20 cellular contexts compared by ENCODE assay signal in the genomic region with DNA sequence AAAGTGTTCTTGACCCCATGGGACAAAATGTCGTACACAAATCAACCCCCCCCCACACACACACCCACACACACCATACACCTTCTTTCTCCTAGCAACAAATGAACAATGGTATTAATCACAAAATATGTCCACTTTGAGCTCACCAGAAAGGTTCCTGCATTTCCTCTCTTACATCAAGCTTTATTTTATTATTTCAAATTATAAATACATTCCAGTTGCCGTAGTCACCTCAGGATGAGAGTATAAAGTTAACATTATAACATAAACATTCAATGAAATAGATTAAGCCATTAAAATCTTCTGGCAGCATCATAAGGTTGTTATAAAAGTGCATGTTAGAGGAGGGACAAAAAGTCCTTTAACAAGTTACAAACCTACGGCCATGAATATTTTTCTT. TPM values are rescaled to one million over a fixed set of nuclear protein-coding genes. Genes with fewer than 3 reads are reported as not detected.
DNase-seq lines count a peak whose midpoint lies in the region; TF ChIP-seq lines count a peak whose summit lies in the region.
"Had no signal": no experiment of that assay in that cellular context is flagged by ENCODE, and none has a peak within 500 bp of the region (broad histone marks: within the 10 kb centered on the region; RNA-seq: fewer than 3 reads in every experiment).

No MANE protein-coding gene starts in this region.

- H3K9me3 ChIP-seq in mammary epithelial cell (replicated peaks; ENCODE audit: insufficient read depth, low read length), result no peaks in the 10 kb centered on the region
- no peaks in the 10 kb centered on the region for H3K9me3 ChIP-seq in breast epithelium
- no peaks in the 10 kb centered on the region for H3K9me3 ChIP-seq in OCI-LY7 (ENCODE audit: low read length)

- CTCF ChIA-PET in mammary epithelial cell (lab: Charles Lee; ENCODE audit: low non-redundant PET) (interaction anchor here (0.7 kb wide), 1 partner anchor 490 kb away, joined by 4 read pairs; no protein-coding TSS in a partner anchor), OCI-LY7 (lab: Charles Lee; ENCODE audit: unreplicated experiment) (no interaction called here)

- H3K4me3 ChIP-seq in mammary epithelial cell (replicated peaks in 1 of 3; ENCODE audit: insufficient read depth in 1 of 3, low read depth in 2 of 3, low read length in 3 of 3) (no peak overlapping the region), breast epithelium (no peak overlapping the region), astrocyte of the spinal cord (ENCODE audit: low read depth, low read length) (no peak overlapping the region), OCI-LY7 (ENCODE audit: low read depth, low read length, poor library complexity, severe bottlenecking) (no peak overlapping the region)

- no peaks in the 10 kb centered on the region for H3K9me2 ChIP-seq in OCI-LY7 (ENCODE audit: insufficient read depth, low read length)

- dilution Hi-C loops in mammary epithelial cell (cut with HindIII; ENCODE audit: low sequenced_read_pairs), result no loop called here

- H3K27me3 ChIP-seq in mammary epithelial cell (ENCODE audit: insufficient read depth, low read length) (no peaks in the 10 kb centered on the region), breast epithelium (peaks cover 0 to 36% of the 10 kb centered on the region in 2 donors)

- H3K36me3 ChIP-seq in mammary epithelial cell (ENCODE audit: insufficient read depth, low read length) (no peaks in the 10 kb centered on the region), breast epithelium (no peaks in the 10 kb centered on the region), OCI-LY7 (ENCODE audit: insufficient read depth, low read length) (no peaks in the 10 kb centered on the region)

- H3K4me1 ChIP-seq in mammary epithelial cell (ENCODE audit: insufficient read depth, low read length) (no peaks in the 10 kb centered on the region), breast epithelium (no peaks in the 10 kb centered on the region), OCI-LY7 (ENCODE audit: insufficient read depth, low read length, poor library complexity, severe bottlenecking) (no peaks in the 10 kb centered on the region)

- intact Hi-C loops in mammary epithelial cell (cut with micrococcal nuclease) (no loop called here), breast epithelium (cut with DNase I; ENCODE audit: low total_unique reads) (no loop called here), OCI-LY7 (cut with micrococcal nuclease; ENCODE audit: unreplicated experiment) (no loop called here)

- no peaks in the 10 kb centered on the region for H3K36me3 Mint-ChIP-seq in T-helper 2 cell treated with Interferon-gamma antibody and Interleukin-4, amounts not matched to agents 5 μg/mL and 100 μg/mL, for 36 hours (ENCODE audit: low read depth)

- POLR2A ChIA-PET in OCI-LY7 (lab: Charles Lee), result no interaction called here

- H3K27ac Mint-ChIP-seq in T-helper 2 cell treated with Interferon-gamma antibody and Interleukin-4, amounts not matched to agents 5 μg/mL and 100 μg/mL, for 36 hours, result no peak overlapping the region

- no peak for TF ChIP-seq CTCF in mammary epithelial cell (conservative IDR thresholded peaks at IDR 0.05 in 1 of 2, IDR thresholded peaks at IDR 0.05 in 1 of 2; ENCODE audit: extremely low read depth in 1 of 2, insufficient read depth in 1 of 2, low read depth in 1 of 2, low read length in 2 of 2)
- no peak for TF ChIP-seq CTCF in breast epithelium (IDR thresholded peaks at IDR 0.05)
- TF ChIP-seq CTCF in astrocyte of the spinal cord (IDR thresholded peaks at IDR 0.05; ENCODE audit: low read depth, low read length), result no peak
- no peak for TF ChIP-seq CTCF in OCI-LY7 (conservative IDR thresholded peaks at IDR 0.05; ENCODE audit: low read length)

- 90% methylated on average over 3 of the region's 3 CpGs for WGBS in mammary epithelial cell (ENCODE audit: low coverage, missing lambda C conversion rate)

- no peaks in the 10 kb centered on the region for H4K20me1 ChIP-seq in mammary epithelial cell (ENCODE audit: insufficient read depth, low read length)
- no peaks in the 10 kb centered on the region for H4K20me1 ChIP-seq in OCI-LY7 (ENCODE audit: insufficient read depth, low read length)

- TF ChIP-seq POLR2A in breast epithelium (IDR thresholded peaks at IDR 0.05), result no peak

- DNase-seq in mammary epithelial cell (peak; percentile 17), breast epithelium (ENCODE audit: low spot score in 2 of 2) (no peak), astrocyte of the spinal cord (ENCODE audit: low read depth, low spot score) (peak; percentile 17), hepatic stellate cell (ENCODE audit: low spot score) (peak; percentile 19), hypothalamus (lab: John Stamatoyannopoulos, UW) (no peak), MV-4-11 (lab: John Stamatoyannopoulos, UW) (no peak), OCI-LY7 (ENCODE audit: low spot score) (no peak)
- no peak for DNase-seq in T-helper 2 cell treated with Interferon-gamma antibody and Interleukin-4, amounts not matched to agents 5 μg/mL and 100 μg/mL, for 36 hours (ENCODE audit: low spot score)
- DNase-seq: Karpas-422; NCI-H1105 treated with DMSO at 0.1 percent for 48 hours; NCI-H2029; NCI-H446 treated with DMSO at 0.1 percent for 48 hours; NCI-H526; NCI-H82; NK-92 treated with Interleukin-12 subunit alpha and Interleukin-12 subunit beta, amount 100 ng/mL, for 24 hours; Right ventricle myocardium superior; RPMI8226 had no signal

- no peaks in the 10 kb centered on the region for H3K9me3 Mint-ChIP-seq in T-helper 2 cell treated with Interferon-gamma antibody and Interleukin-4, amounts not matched to agents 5 μg/mL and 100 μg/mL, for 36 hours

- in situ Hi-C loops in mammary epithelial cell (cut with MboI; ENCODE audit: low sequenced_read_pairs in 2 of 2) (no loop called here), astrocyte of the spinal cord (cut with HindIII; ENCODE audit: low sequenced_read_pairs) (no loop called here)

- H3K4me2 ChIP-seq in mammary epithelial cell (ENCODE audit: insufficient read depth, low read depth, low read length), result no peak overlapping the region
- no peak overlapping the region for H3K4me2 ChIP-seq in OCI-LY7 (ENCODE audit: low read length)

- H3K4me3 Mint-ChIP-seq in T-helper 2 cell treated with Interferon-gamma antibody and Interleukin-4, amounts not matched to agents 5 μg/mL and 100 μg/mL, for 36 hours, result no peak overlapping the region

- H2AFZ ChIP-seq in mammary epithelial cell (ENCODE audit: low read depth, low read length) (no peak overlapping the region), OCI-LY7 (ENCODE audit: low read length) (no peak overlapping the region)

- no peaks in the 10 kb centered on the region for H3K27me3 Mint-ChIP-seq in T-helper 2 cell treated with Interferon-gamma antibody and Interleukin-4, amounts not matched to agents 5 μg/mL and 100 μg/mL, for 36 hours (ENCODE audit: low read depth)

- no TSS peak for BruUV-seq in mammary epithelial cell (replicated peaks; lab: Mats Ljungman, UMichigan)
- BruUV-seq in OCI-LY7 (replicated peaks; lab: Mats Ljungman, UMichigan), result no TSS peak

- H3K9ac ChIP-seq in mammary epithelial cell (ENCODE audit: insufficient read depth, low read length), result no peak overlapping the region

- H3K27ac ChIP-seq in mammary epithelial cell (ENCODE audit: insufficient read depth, low read depth, low read length), result no peak overlapping the region
- H3K27ac ChIP-seq in breast epithelium, result no peak overlapping the region
- no peak overlapping the region for H3K27ac ChIP-seq in OCI-LY7 (ENCODE audit: low read depth, low read length, poor library complexity, severe bottlenecking)
- H3K27ac ChIP-seq: 22Rv1 had no signal

- no peaks in the 10 kb centered on the region for H3K79me2 ChIP-seq in mammary epithelial cell (ENCODE audit: insufficient read depth, low read length)
- no peaks in the 10 kb centered on the region for H3K79me2 ChIP-seq in OCI-LY7 (ENCODE audit: insufficient read depth, low read depth, low read length)

- no peaks in the 10 kb centered on the region for H3K4me1 Mint-ChIP-seq in T-helper 2 cell treated with Interferon-gamma antibody and Interleukin-4, amounts not matched to agents 5 μg/mL and 100 μg/mL, for 36 hours (ENCODE audit: low read depth)

RNA-seq across cellular contexts. Expression of a gene that starts 7.3 kb away (rescaled TPM):
- total RNA-seq in mammary epithelial cell (under 1 TPM; 0.35 to 0.50 TPM), breast epithelium (under 1 TPM; under 0.01 to 0.88 (median 0.66) TPM), OCI-LY7 (2022) (0.70 and 0.89 TPM in 2 replicates)
- polyA plus RNA-seq in mammary epithelial cell, result 0.26 TPM
- polyA minus RNA-seq in mammary epithelial cell, result 0.72 TPM
- total RNA-seq in OCI-LY7 (2014; rRNA removed; shearing (Covaris generic)), result not detected in 2 replicates
- total RNA-seq: G401 had no signal
- polyA plus RNA-seq: BJ had no signal

Comparison
In these comparisons a context has a peak if more than half of its experiments do, and no peak if none do; other contexts are left out.
1. DNase-seq: peak in mammary epithelial cell (single experiment), astrocyte of the spinal cord (single experiment) and hepatic stellate cell (single experiment); none in breast epithelium (0 of 2), T-helper 2 cell treated with Interferon-gamma antibody and Interleukin-4, amounts not matched to agents 5 μg/mL and 100 μg/mL, for 36 hours (single experiment), hypothalamus (0 of 51), MV-4-11 (single experiment) and OCI-LY7 (single experiment).